In genomic region chr19:15673176-15673654, GRCh38 we compare ENCODE assay signal across 1 cellular context.
TF ChIP-seq lines count a peak whose summit lies in the region.

No MANE protein-coding gene starts in this region.

TF ChIP-seq in HepG2, 621 proteins besides CTCF, POLR2A, EP300 and RAD21 (continues in another document):
- TF ChIP-seq MED1 (CRISPR knock-in tag; IDR thresholded peaks at IDR 0.05) (peak; percentile 13; the same call in 1 of the 2 replicates), MBD4 (IDR thresholded peaks at IDR 0.05; ENCODE audit: borderline replicate concordance, low read length) (no peak), ZNF44 (CRISPR knock-in tag; IDR thresholded peaks at IDR 0.05) (0 out of 2 replicates have a peak, but pooled peaks have one; percentile 56), HNF4A (CRISPR knock-in tag; IDR thresholded peaks at IDR 0.05) (peak; percentile 73), MTF1 (CRISPR knock-in tag; IDR thresholded peaks at IDR 0.05) (no peak), HDAC1 (CRISPR knock-in tag; IDR thresholded peaks at IDR 0.05) (peak; percentile 48; the same call in 1 of the 2 replicates), ZNF543 (CRISPR knock-in tag; IDR thresholded peaks at IDR 0.05) (no peak), ZNF317 (CRISPR knock-in tag; IDR thresholded peaks at IDR 0.05) (no peak), FOSL2 (CRISPR knock-in tag; IDR thresholded peaks at IDR 0.05) (peak; percentile 23; the same call in 1 of the 2 replicates), U2AF2 (IDR thresholded peaks at IDR 0.05; ENCODE audit: low read depth, low read length) (no peak), ZBTB10 (CRISPR knock-in tag; IDR thresholded peaks at IDR 0.05; ENCODE audit: borderline replicate concordance) (no peak), ZFP36 (IDR thresholded peaks at IDR 0.05; ENCODE audit: borderline replicate concordance, low read depth, low read length, partially characterized antibody) (no peak), CAMTA2 (CRISPR knock-in tag; IDR thresholded peaks at IDR 0.05; ENCODE audit: borderline replicate concordance) (no peak), KDM3A (CRISPR knock-in tag; IDR thresholded peaks at IDR 0.05; ENCODE audit: low read depth) (no peak), ZNF713 (CRISPR knock-in tag; IDR thresholded peaks at IDR 0.05) (no peak), CHD2 (IDR thresholded peaks at IDR 0.05; ENCODE audit: low read depth, low read length) (0 out of 2 replicates have a peak, but pooled peaks have one; percentile 32), CBX5 (CRISPR knock-in tag; IDR thresholded peaks at IDR 0.05; ENCODE audit: borderline replicate concordance) (no peak; the same call in 1 of the 2 replicates), ATF5 (CRISPR knock-in tag; IDR thresholded peaks at IDR 0.05; ENCODE audit: low read depth) (no peak), CENPX (CRISPR knock-in tag; IDR thresholded peaks at IDR 0.05) (no peak), THAP8 (CRISPR knock-in tag; IDR thresholded peaks at IDR 0.05; ENCODE audit: borderline replicate concordance) (no peak), ZNF766 (CRISPR knock-in tag; IDR thresholded peaks at IDR 0.05; ENCODE audit: borderline replicate concordance) (no peak), ZFP36L2 (CRISPR knock-in tag; IDR thresholded peaks at IDR 0.05) (no peak), DNMT3B (CRISPR knock-in tag; conservative IDR thresholded peaks at IDR 0.05) (no peak), THAP11 (CRISPR knock-in tag; IDR thresholded peaks at IDR 0.05) (no peak; the same call in 1 of the 2 replicates), TOPORS (CRISPR knock-in tag; IDR thresholded peaks at IDR 0.05) (peak; percentile 64; the same call in 1 of the 2 replicates), ZNF770 (CRISPR knock-in tag; IDR thresholded peaks at IDR 0.05) (no peak; the same call in none of the 2 replicates), GFI1 (CRISPR knock-in tag; IDR thresholded peaks at IDR 0.05; ENCODE audit: borderline replicate concordance) (peak; percentile 98), SMAD3 (CRISPR knock-in tag; IDR thresholded peaks at IDR 0.05) (no peak), ZBTB40 (IDR thresholded peaks at IDR 0.05) (no peak), ZBTB40 (CRISPR knock-in tag; IDR thresholded peaks at IDR 0.05) (no peak), ARNT (IDR thresholded peaks at IDR 0.05) (no peak), NR2F1 (CRISPR knock-in tag; IDR thresholded peaks at IDR 0.05) (peak in 1 of 2 experiments; percentile 66; a peak in 3 of 4 replicates), ARID2 (CRISPR knock-in tag; IDR thresholded peaks at IDR 0.05; ENCODE audit: borderline replicate concordance) (no peak), ASH2L (IDR thresholded peaks at IDR 0.05; ENCODE audit: insufficient read length, low read depth, low read length) (peak; percentile 41), THYN1 (CRISPR knock-in tag; IDR thresholded peaks at IDR 0.05; ENCODE audit: borderline replicate concordance, low read depth) (no peak), ELF4 (CRISPR knock-in tag; IDR thresholded peaks at IDR 0.05; ENCODE audit: borderline replicate concordance) (no peak; the same call in 1 of the 2 replicates), SIN3B (IDR thresholded peaks at IDR 0.05; ENCODE audit: low read length) (no peak), MTF2 (CRISPR knock-in tag; IDR thresholded peaks at IDR 0.05; ENCODE audit: borderline replicate concordance) (no peak)
- TF ChIP-seq, protein P1, sequence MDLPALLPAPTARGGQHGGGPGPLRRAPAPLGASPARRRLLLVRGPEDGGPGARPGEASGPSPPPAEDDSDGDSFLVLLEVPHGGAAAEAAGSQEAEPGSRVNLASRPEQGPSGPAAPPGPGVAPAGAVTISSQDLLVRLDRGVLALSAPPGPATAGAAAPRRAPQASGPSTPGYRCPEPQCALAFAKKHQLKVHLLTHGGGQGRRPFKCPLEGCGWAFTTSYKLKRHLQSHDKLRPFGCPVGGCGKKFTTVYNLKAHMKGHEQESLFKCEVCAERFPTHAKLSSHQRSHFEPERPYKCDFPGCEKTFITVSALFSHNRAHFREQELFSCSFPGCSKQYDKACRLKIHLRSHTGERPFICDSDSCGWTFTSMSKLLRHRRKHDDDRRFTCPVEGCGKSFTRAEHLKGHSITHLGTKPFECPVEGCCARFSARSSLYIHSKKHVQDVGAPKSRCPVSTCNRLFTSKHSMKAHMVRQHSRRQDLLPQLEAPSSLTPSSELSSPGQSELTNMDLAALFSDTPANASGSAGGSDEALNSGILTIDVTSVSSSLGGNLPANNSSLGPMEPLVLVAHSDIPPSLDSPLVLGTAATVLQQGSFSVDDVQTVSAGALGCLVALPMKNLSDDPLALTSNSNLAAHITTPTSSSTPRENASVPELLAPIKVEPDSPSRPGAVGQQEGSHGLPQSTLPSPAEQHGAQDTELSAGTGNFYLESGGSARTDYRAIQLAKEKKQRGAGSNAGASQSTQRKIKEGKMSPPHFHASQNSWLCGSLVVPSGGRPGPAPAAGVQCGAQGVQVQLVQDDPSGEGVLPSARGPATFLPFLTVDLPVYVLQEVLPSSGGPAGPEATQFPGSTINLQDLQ (CRISPR knock-in tag; IDR thresholded peaks at IDR 0.05): 0 out of 2 replicates have a peak, but pooled peaks have one; percentile 51
- TF ChIP-seq, protein P2, sequence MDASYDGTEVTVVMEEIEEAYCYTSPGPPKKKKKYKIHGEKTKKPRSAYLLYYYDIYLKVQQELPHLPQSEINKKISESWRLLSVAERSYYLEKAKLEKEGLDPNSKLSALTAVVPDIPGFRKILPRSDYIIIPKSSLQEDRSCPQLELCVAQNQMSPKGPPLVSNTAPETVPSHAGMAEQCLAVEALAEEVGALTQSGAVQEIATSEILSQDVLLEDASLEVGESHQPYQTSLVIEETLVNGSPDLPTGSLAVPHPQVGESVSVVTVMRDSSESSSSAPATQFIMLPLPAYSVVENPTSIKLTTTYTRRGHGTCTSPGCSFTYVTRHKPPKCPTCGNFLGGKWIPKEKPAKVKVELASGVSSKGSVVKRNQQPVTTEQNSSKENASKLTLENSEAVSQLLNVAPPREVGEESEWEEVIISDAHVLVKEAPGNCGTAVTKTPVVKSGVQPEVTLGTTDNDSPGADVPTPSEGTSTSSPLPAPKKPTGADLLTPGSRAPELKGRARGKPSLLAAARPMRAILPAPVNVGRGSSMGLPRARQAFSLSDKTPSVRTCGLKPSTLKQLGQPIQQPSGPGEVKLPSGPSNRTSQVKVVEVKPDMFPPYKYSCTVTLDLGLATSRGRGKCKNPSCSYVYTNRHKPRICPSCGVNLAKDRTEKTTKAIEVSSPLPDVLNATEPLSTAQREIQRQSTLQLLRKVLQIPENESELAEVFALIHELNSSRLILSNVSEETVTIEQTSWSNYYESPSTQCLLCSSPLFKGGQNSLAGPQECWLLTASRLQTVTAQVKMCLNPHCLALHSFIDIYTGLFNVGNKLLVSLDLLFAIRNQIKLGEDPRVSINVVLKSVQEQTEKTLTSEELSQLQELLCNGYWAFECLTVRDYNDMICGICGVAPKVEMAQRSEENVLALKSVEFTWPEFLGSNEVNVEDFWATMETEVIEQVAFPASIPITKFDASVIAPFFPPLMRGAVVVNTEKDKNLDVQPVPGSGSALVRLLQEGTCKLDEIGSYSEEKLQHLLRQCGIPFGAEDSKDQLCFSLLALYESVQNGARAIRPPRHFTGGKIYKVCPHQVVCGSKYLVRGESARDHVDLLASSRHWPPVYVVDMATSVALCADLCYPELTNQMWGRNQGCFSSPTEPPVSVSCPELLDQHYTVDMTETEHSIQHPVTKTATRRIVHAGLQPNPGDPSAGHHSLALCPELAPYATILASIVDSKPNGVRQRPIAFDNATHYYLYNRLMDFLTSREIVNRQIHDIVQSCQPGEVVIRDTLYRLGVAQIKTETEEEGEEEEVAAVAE (CRISPR knock-in tag; IDR thresholded peaks at IDR 0.05; ENCODE audit: borderline replicate concordance): no peak
